7 cellular contexts compared by ENCODE assay signal in genomic region chr6:159727717-159728440, GRCh38. TPM values are rescaled to one million over a fixed set of nuclear protein-coding genes. Genes with fewer than 3 reads are reported as not detected.
A peak's percentile ranks its signal among the peaks of the same experiment; 100 is the strongest.
DNase-seq lines count a peak whose midpoint lies in the region; ATAC-seq and TF ChIP-seq lines count a peak whose summit lies in the region.

No MANE protein-coding gene starts in this region.

- peaks cover 16% of the 10 kb centered on the region for H3K4me1 Mint-ChIP-seq in endodermal cell

- no peak for TF ChIP-seq POLR2A in vagina (IDR thresholded peaks at IDR 0.05)

- no peaks in the 10 kb centered on the region for H3K9me3 ChIP-seq in SK-N-MC (ENCODE audit: low read depth, low read length)
- H3K9me3 ChIP-seq in endodermal cell (ENCODE audit: control insufficient read depth, low read length), result peaks cover 16% of the 10 kb centered on the region
- H3K9me3 ChIP-seq in mucosa of stomach (ENCODE audit: control insufficient read depth, low read length), result no peaks in the 10 kb centered on the region
- H3K9me3 ChIP-seq in vagina, result no peaks in the 10 kb centered on the region

- H3K9ac ChIP-seq in SK-N-MC (ENCODE audit: insufficient read length) (peak overlapping the region; percentile 97), endodermal cell (ENCODE audit: extremely low read depth, low read length, poor library complexity, severe bottlenecking) (peak overlapping the region; percentile 95), mucosa of stomach (ENCODE audit: low read length) (peak overlapping the region; percentile 97)

- H3K4me3 Mint-ChIP-seq in endodermal cell, result peak overlapping the region; percentile 92

- TF ChIP-seq CTCF in endodermal cell (conservative IDR thresholded peaks at IDR 0.05), result peak; percentile 9
- no peak for TF ChIP-seq CTCF in vagina (IDR thresholded peaks at IDR 0.05)

- peaks cover 7% of the 10 kb centered on the region for H3K9me3 Mint-ChIP-seq in endodermal cell

- H3K36me3 ChIP-seq in SK-N-MC (ENCODE audit: insufficient read depth, low read length), result peaks cover 41% of the 10 kb centered on the region
- H3K36me3 ChIP-seq in endodermal cell (ENCODE audit: control insufficient read depth, insufficient read depth, low read length), result peaks cover 37% of the 10 kb centered on the region
- no peaks in the 10 kb centered on the region for H3K36me3 ChIP-seq in mucosa of stomach (ENCODE audit: control insufficient read depth, insufficient read depth, low read length)
- H3K36me3 ChIP-seq in vagina, result no peaks in the 10 kb centered on the region

- peak overlapping the region; percentile 92 for H3K27ac Mint-ChIP-seq in endodermal cell

- peaks cover 27% of the 10 kb centered on the region for H3K36me3 Mint-ChIP-seq in endodermal cell (ENCODE audit: low read depth)

- 0% methylated on average over 17 to 44 of the region's 44 CpGs for WGBS in endodermal cell (ENCODE audit: insufficient coverage in 1 of 2, insufficient read length in 1 of 2), 2 experiments

- no peaks in the 10 kb centered on the region for H3K27me3 Mint-ChIP-seq in endodermal cell (ENCODE audit: insufficient read depth)

- H3K4me1 ChIP-seq in endodermal cell (ENCODE audit: control insufficient read depth, insufficient read depth, low read length) (no peaks in the 10 kb centered on the region), mucosa of stomach (ENCODE audit: control insufficient read depth, insufficient read depth, low read length) (peaks cover 3% of the 10 kb centered on the region), vagina (peaks cover 53% of the 10 kb centered on the region)

- intact Hi-C loops in vagina (cut with DNase I), result loop anchor here (2.0 to 5.0 kb wide), 3 partner anchors 34 to 59 kb away; partner anchors contain the start of genes ACAT2, SOD2 and TCP1

- ATAC-seq in GM19438 (IDR thresholded peaks at IDR 0.05; ENCODE audit: low read depth, unreplicated experiment) (peak; percentile 23), HG03442 (IDR thresholded peaks at IDR 0.05; ENCODE audit: unreplicated experiment) (peak; percentile 27)

- H3K4me3 ChIP-seq in SK-N-MC (peak overlapping the region; percentile 93), endodermal cell (ENCODE audit: low read length) (peak overlapping the region; percentile 98), mucosa of stomach (ENCODE audit: low read length) (peak overlapping the region; percentile 68), vagina (peak overlapping the region; percentile 79)

- H3K27me3 ChIP-seq in endodermal cell (ENCODE audit: control insufficient read depth, insufficient read depth, low read length, poor library complexity, severe bottlenecking) (no peaks in the 10 kb centered on the region), mucosa of stomach (ENCODE audit: control insufficient read depth, insufficient read depth, low read length) (no peaks in the 10 kb centered on the region), vagina (no peaks in the 10 kb centered on the region)

- DNase-seq in ELR (ENCODE audit: low read depth) (peak; percentile 56), SK-N-MC (ENCODE audit: low read depth, low spot score) (no peak), endodermal cell (no peak), vagina (ENCODE audit: extremely low spot score in 2 of 2) (no peak)

- H3K27ac ChIP-seq in SK-N-MC, result peak overlapping the region; percentile 83
- peak overlapping the region; percentile 96 for H3K27ac ChIP-seq in endodermal cell (ENCODE audit: low read depth, low read length)
- H3K27ac ChIP-seq in vagina, result peak overlapping the region; percentile 97

RNA-seq across cellular contexts. Expression of gene WTAP, which starts 0.6 kb away (rescaled TPM):
- total RNA-seq in endodermal cell (100 to 1,000 TPM; 112 to 119 TPM), vagina (85.0 TPM)
- polyA plus RNA-seq in endodermal cell (2013, experiment 1 of 2), result 117 TPM
- 110 TPM for polyA plus RNA-seq in endodermal cell (2013, experiment 2 of 2)

RNA-seq across cellular contexts. Expression of gene ACAT2, which starts 34.0 kb away (rescaled TPM):
- 100 to 1,000 TPM; 108 to 147 TPM for total RNA-seq in endodermal cell
- polyA plus RNA-seq in endodermal cell (2013, experiment 1 of 2), result 161 TPM
- polyA plus RNA-seq in endodermal cell (2013, experiment 2 of 2), result 165 TPM
- total RNA-seq in vagina, result 11.3 TPM

RNA-seq across cellular contexts. Expression of gene SOD2, which starts 34.8 kb away (rescaled TPM):
- total RNA-seq in endodermal cell (10 to 100 TPM; 64.3 to 88.8 TPM), vagina (597 TPM)
- 54.2 TPM for polyA plus RNA-seq in endodermal cell (2013, experiment 1 of 2)
- polyA plus RNA-seq in endodermal cell (2013, experiment 2 of 2), result 51.1 TPM
